In genomic region chr10:50622497-50623298, GRCh38 we compare ENCODE assay signal across 8 cellular contexts. TPM values are rescaled to one million over a fixed set of nuclear protein-coding genes. Genes with fewer than 3 reads are reported as not detected.
A peak's percentile ranks its signal among the peaks of the same experiment; 100 is the strongest.
DNase-seq lines count a peak whose midpoint lies in the region; ATAC-seq and TF ChIP-seq lines count a peak whose summit lies in the region.

No MANE protein-coding gene starts in this region.

- H3K9ac ChIP-seq in mucosa of rectum (ENCODE audit: low read depth in 1 of 2, low read length in 2 of 2): peak overlapping the region; percentile 76 to 94

- peaks cover 53% of the 10 kb centered on the region for H3K4me1 Mint-ChIP-seq in activated T-cell treated with anti-CD3 and anti-CD28 coated beads, Interleukin-2, amount 50 U/mL, for 4 hours (ENCODE audit: low read depth)

- H3K27me3 Mint-ChIP-seq in activated T-cell treated with anti-CD3 and anti-CD28 coated beads, Interleukin-2, amount 50 U/mL, for 4 hours (ENCODE audit: low read depth): no peaks in the 10 kb centered on the region

- ATAC-seq in activated T-cell treated with anti-CD3 and anti-CD28 coated beads, Interleukin-2, amount 50 U/mL, for 4 hours: no peak
- ATAC-seq in GM21390 (IDR thresholded peaks at IDR 0.05; ENCODE audit: unreplicated experiment) (no peak), GM19035 (IDR thresholded peaks at IDR 0.05; ENCODE audit: unreplicated experiment) (no peak)

- no peaks in the 10 kb centered on the region for H3K9me3 Mint-ChIP-seq in activated T-cell treated with anti-CD3 and anti-CD28 coated beads, Interleukin-2, amount 50 U/mL, for 4 hours

- H3K4me1 ChIP-seq in esophagus (ENCODE audit: control insufficient read depth in 2 of 2, insufficient read depth in 2 of 2, low read length in 1 of 2): no peaks in the 10 kb centered on the region
- peaks cover 19% of the 10 kb centered on the region in 2 donors for H3K4me1 ChIP-seq in mucosa of rectum (ENCODE audit: control insufficient read depth in 2 of 2, insufficient read depth in 2 of 2, low read length in 2 of 2)
- peaks cover 37 to 50% of the 10 kb centered on the region in 2 donors for H3K4me1 ChIP-seq in thyroid gland

- intact Hi-C loops in thyroid gland (cut with DNase I): no loop called here

- WGBS in esophagus, 2 donors: 1% methylated on average over 47 to 50 of the region's 50 CpGs
- 0 to 1% methylated on average over 22 to 34 of the region's 50 CpGs for WGBS in thyroid gland, 2 donors

- H3K4me3 ChIP-seq in NB4 (ENCODE audit: low read depth, low read length) (peak overlapping the region; percentile 62), esophagus (ENCODE audit: low read depth in 1 of 2, low read length in 2 of 2) (peak overlapping the region; percentile 79 to 93), mucosa of rectum (ENCODE audit: low read length in 2 of 2) (peak overlapping the region; percentile 83 to 95), thyroid gland (replicated peaks in 1 of 3) (peak overlapping the region; percentile 64 to 95 (median 78))

- H3K36me3 ChIP-seq in esophagus (ENCODE audit: control insufficient read depth in 2 of 2, insufficient read depth in 2 of 2, low read length in 1 of 2): no peaks in the 10 kb centered on the region
- no peaks in the 10 kb centered on the region for H3K36me3 ChIP-seq in mucosa of rectum (ENCODE audit: control insufficient read depth in 2 of 2, insufficient read depth in 2 of 2, low read length in 2 of 2)
- no peaks in the 10 kb centered on the region for H3K36me3 ChIP-seq in thyroid gland

- H3K4me3 Mint-ChIP-seq in activated T-cell treated with anti-CD3 and anti-CD28 coated beads, Interleukin-2, amount 50 U/mL, for 4 hours: peak overlapping the region; percentile 96

- H3K9me3 ChIP-seq in esophagus (ENCODE audit: control insufficient read depth in 2 of 2, insufficient read depth in 1 of 2, low read depth in 1 of 2, low read length in 1 of 2): no peaks in the 10 kb centered on the region
- H3K9me3 ChIP-seq in mucosa of rectum (ENCODE audit: control insufficient read depth in 2 of 2, low read length in 2 of 2): no peaks in the 10 kb centered on the region
- no peaks in the 10 kb centered on the region for H3K9me3 ChIP-seq in thyroid gland

- peak overlapping the region; percentile 95 to 98 for H3K27ac ChIP-seq in esophagus (ENCODE audit: low read depth in 2 of 2, low read length in 1 of 2)
- peak overlapping the region; percentile 99 to 100 for H3K27ac ChIP-seq in mucosa of rectum (ENCODE audit: low read depth in 2 of 2, low read length in 2 of 2)
- H3K27ac ChIP-seq in thyroid gland: peak overlapping the region; percentile 99

- TF ChIP-seq POLR2A in NB4 (IDR thresholded peaks at IDR 0.05; ENCODE audit: extremely low read depth, insufficient read length) (no peak), thyroid gland (IDR thresholded peaks at IDR 0.05) (no peak)

- DNase-seq in GM03348 (ENCODE audit: low spot score) (peak; percentile 53), NB4 (ENCODE audit: low read depth) (peak; percentile 55), thyroid gland (peak; percentile 52 to 55)
- peak; percentile 25 for DNase-seq in activated T-cell treated with anti-CD3 and anti-CD28 coated beads, Interleukin-2, amount 50 U/mL, for 4 hours

- H3K27me3 ChIP-seq in esophagus (ENCODE audit: control insufficient read depth in 1 of 2, insufficient read depth in 2 of 2, low read length in 2 of 2) (no peaks in the 10 kb centered on the region), mucosa of rectum (ENCODE audit: control insufficient read depth in 2 of 2, insufficient read depth in 2 of 2, low read length in 2 of 2) (no peaks in the 10 kb centered on the region), thyroid gland (no peaks in the 10 kb centered on the region)

- TF ChIP-seq CTCF in NB4 (IDR thresholded peaks at IDR 0.05; ENCODE audit: low read depth, low read length) (no peak), thyroid gland (IDR thresholded peaks at IDR 0.05) (no peak)

- H3K36me3 Mint-ChIP-seq in activated T-cell treated with anti-CD3 and anti-CD28 coated beads, Interleukin-2, amount 50 U/mL, for 4 hours (ENCODE audit: insufficient read depth): no peaks in the 10 kb centered on the region

RNA-seq across cellular contexts. Expression of gene SGMS1, which starts 1.1 kb away (rescaled TPM):
- total RNA-seq in activated T-cell treated with anti-CD3 and anti-CD28 coated beads, Interleukin-2, amount 50 U/mL, for 4 hours: 10 to 100 TPM; 10.6 to 16.5 (median 14.1) TPM
- 1 to 10 TPM; 5.4 to 7.9 TPM for polyA plus RNA-seq in esophagus
- 10 to 100 TPM; 80.8 to 98.9 (median 90.7) TPM for total RNA-seq in thyroid gland

Comparison
In these comparisons a context has a peak if more than half of its experiments do, and no peak if none do; other contexts are left out.
1. RNA of gene SGMS1, which starts 1.1 kb away (total RNA-seq): 80.8 to 98.9 TPM in thyroid gland; 10.6 to 16.5 TPM in activated T-cell treated with anti-CD3 and anti-CD28 coated beads, Interleukin-2, amount 50 U/mL, for 4 hours; every median in the first group is over 4 times any median in the second.
2. Peak in every context shown above with its lines, with median percentiles within 50 percentile points of each other: DNase-seq, H3K4me3 ChIP-seq and H3K27ac ChIP-seq.